Comparison of ENCODE assay signal across 8 cellular contexts in the genomic region with DNA sequence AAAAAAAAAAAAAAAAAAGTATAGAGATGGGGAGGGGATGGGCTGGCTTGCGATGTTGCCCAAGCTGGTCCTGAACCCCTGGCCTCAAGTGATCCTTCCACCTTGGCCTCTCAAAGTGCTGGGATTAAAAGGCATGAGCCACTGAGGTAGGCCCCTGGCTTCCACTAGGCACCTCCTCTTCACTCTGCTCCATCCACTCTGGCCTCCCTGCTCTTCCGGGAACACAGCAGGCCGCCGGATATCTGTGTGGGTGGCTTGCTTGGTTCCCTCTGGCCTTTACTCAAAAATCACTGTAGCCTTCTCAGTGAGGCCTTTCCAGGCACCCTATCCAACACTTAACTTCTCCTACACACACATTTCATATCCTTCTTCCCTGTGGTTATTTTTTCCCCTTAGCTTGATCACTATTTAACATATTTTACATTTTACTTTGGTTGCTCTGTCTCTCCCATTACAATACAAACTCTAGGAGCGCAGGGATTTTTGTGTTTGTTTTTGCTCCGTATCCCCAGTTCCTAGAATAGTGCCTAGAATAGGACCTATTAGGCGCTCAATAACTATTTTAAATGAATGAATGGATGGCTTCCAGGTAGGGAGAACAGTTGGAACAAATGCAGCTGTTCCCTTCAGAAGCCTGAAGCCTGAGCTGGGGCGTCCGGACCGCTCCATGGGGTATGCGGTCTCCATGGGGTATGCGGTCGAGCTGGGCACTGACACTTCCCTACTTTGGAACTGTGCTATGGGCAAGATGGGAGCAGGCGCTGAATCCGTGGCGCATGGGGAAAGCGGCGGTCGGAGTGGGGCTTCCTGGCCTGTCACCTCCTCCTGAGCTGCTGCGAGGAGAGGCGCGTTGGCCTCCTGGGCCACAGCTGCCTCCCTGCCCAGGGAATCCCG. TPM values are rescaled to one million over a fixed set of nuclear protein-coding genes. Genes with fewer than 3 reads are reported as not detected.
DNase-seq lines count a peak whose midpoint lies in the region; ATAC-seq and TF ChIP-seq lines count a peak whose summit lies in the region.

No MANE protein-coding gene starts in this region.

- no peaks in the 10 kb centered on the region for H3K27me3 ChIP-seq in vagina

- peaks cover 36 to 40% (median 36%) of the 10 kb centered on the region in 3 donors for H3K4me1 Mint-ChIP-seq in IgD-negative memory B cell
- H3K4me1 Mint-ChIP-seq in central memory CD8-positive, alpha-beta T cell = peaks cover 19% of the 10 kb centered on the region

- no peaks in the 10 kb centered on the region for H3K27me3 Mint-ChIP-seq in IgD-negative memory B cell
- no peaks in the 10 kb centered on the region for H3K27me3 Mint-ChIP-seq in central memory CD8-positive, alpha-beta T cell

- ATAC-seq in GM18499 (IDR thresholded peaks at IDR 0.05; ENCODE audit: insufficient read depth, unreplicated experiment) = peak; percentile 18
- ATAC-seq in central memory CD8-positive, alpha-beta T cell (replicated peaks; ENCODE audit: extremely low read depth, poor library complexity, severe bottlenecking) = no peak
- ATAC-seq in GM21390 (IDR thresholded peaks at IDR 0.05; ENCODE audit: unreplicated experiment) = no peak
- no peak for ATAC-seq in HG02642 (IDR thresholded peaks at IDR 0.05; ENCODE audit: poor library complexity, unreplicated experiment)

- no peak for TF ChIP-seq POLR2A in vagina (IDR thresholded peaks at IDR 0.05)

- no peaks in the 10 kb centered on the region for H3K36me3 Mint-ChIP-seq in IgD-negative memory B cell
- peaks cover 2% of the 10 kb centered on the region for H3K36me3 Mint-ChIP-seq in central memory CD8-positive, alpha-beta T cell (ENCODE audit: insufficient read depth)

- intact Hi-C loops in vagina (cut with DNase I) = no loop called here

- peak overlapping the region; percentile 96 to 97 (median 96) for H3K27ac Mint-ChIP-seq in IgD-negative memory B cell
- H3K27ac Mint-ChIP-seq in central memory CD8-positive, alpha-beta T cell (ENCODE audit: low read depth) = peak overlapping the region; percentile 94

- peak overlapping the region; percentile 81 to 97 (median 94) for H3K4me3 Mint-ChIP-seq in IgD-negative memory B cell
- H3K4me3 Mint-ChIP-seq in central memory CD8-positive, alpha-beta T cell = peak overlapping the region; percentile 96

- H3K4me1 ChIP-seq in vagina = peaks cover 20% of the 10 kb centered on the region

- peak overlapping the region; percentile 95 for H3K27ac ChIP-seq in vagina

- no peaks in the 10 kb centered on the region for H3K36me3 ChIP-seq in vagina

- H3K4me3 ChIP-seq in vagina = peak overlapping the region; percentile 71 to 80

- DNase-seq in central memory CD8-positive, alpha-beta T cell (ENCODE audit: low spot score in 2 of 2) = no peak
- DNase-seq in lung microvascular endothelial cell (ENCODE audit: low read depth in 2 of 2) (peak; percentile 11 to 52), vagina (ENCODE audit: extremely low spot score in 2 of 2) (no peak), Ammon's horn (ENCODE audit: low spot score) (no peak)

- H3K9me3 ChIP-seq in vagina = no peaks in the 10 kb centered on the region

- TF ChIP-seq CTCF in vagina (IDR thresholded peaks at IDR 0.05) = no peak

- H3K9me3 Mint-ChIP-seq in IgD-negative memory B cell = no peaks in the 10 kb centered on the region
- no peaks in the 10 kb centered on the region for H3K9me3 Mint-ChIP-seq in central memory CD8-positive, alpha-beta T cell

RNA-seq across cellular contexts. Expression of gene H3-3A, which starts 46.7 kb away (rescaled TPM):
- 1,011 TPM for polyA plus RNA-seq in IgD-negative memory B cell
- total RNA-seq in lung microvascular endothelial cell = 200 and 336 TPM in 2 replicates
- total RNA-seq in vagina = 263 TPM

Comparison
In these comparisons a context has a peak if more than half of its experiments do, and no peak if none do; other contexts are left out.
1. DNase-seq: peak in lung microvascular endothelial cell (2 of 2); none in central memory CD8-positive, alpha-beta T cell (0 of 2), vagina (0 of 2) and Ammon's horn (single experiment).